9 cellular contexts compared by ENCODE assay signal in the genomic region with DNA sequence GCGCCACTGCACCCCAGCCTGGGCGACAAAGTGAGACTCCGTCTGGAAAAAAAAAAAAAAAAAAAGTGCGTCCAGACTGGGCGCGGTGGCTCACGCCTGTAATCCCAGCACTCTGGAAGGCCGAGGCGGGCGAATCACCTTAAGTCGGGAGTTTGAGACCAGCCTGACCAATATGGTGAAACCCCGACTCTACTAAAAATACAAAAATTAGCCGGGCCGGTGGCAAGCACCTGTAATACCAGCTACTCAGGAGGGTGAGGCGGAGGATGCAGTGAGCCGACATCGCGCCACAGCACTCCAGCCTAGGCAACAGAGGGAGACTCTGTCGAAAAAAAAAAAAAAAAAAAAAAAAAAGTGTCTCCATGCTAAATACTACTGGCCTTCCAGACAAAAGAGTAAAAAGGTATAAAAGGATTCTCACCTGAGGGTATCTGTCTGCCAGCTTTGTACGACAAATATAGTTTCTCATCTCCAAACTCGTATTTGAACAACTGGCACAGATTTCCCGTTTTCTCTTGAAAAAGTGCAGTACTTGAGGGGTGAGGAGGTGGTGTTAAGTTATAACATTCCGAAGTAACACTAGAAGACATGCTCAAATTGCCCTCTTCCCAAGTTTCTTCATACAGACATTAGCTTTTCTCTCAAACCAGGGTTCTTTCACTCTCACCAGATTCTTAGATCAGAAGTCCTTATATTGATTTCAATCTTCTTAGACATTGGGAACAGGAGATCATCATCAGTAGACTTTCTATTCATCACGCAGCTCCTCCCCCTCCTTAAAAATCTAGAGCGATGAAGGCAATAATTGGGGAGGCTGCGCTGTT. TPM values are rescaled to one million over a fixed set of nuclear protein-coding genes. Genes with fewer than 3 reads are reported as not detected.
DNase-seq lines count a peak whose midpoint lies in the region; ATAC-seq, FAIRE-seq and TF ChIP-seq lines count a peak whose summit lies in the region.
"Had no signal": no experiment of that assay in that cellular context is flagged by ENCODE, and none has a peak within 500 bp of the region (broad histone marks: within the 10 kb centered on the region; RNA-seq: fewer than 3 reads in every experiment).

No MANE protein-coding gene starts in this region.

- peaks cover 7% of the 10 kb centered on the region; the same call in 1 of the 2 replicates for H4K20me1 ChIP-seq in DND-41 (ENCODE audit: insufficient read depth, low read length)

- intact Hi-C loops in kidney (cut with DNase I): no loop called here

- H3K9me3 Mint-ChIP-seq in activated naive CD8-positive, alpha-beta T cell treated with anti-CD3 and anti-CD28 coated beads, Interleukin-2, amount 50 U/mL, for 24 hours: peaks cover 4% of the 10 kb centered on the region

- ATAC-seq in DND-41 (ENCODE audit: insufficient read depth, low read depth) (peak; percentile 24; the same call in 1 of the 3 replicates), HG03139 (IDR thresholded peaks at IDR 0.05; ENCODE audit: unreplicated experiment) (peak; percentile 4), thoracic aorta (ENCODE audit: insufficient number of reproducible peaks, low FRiP score, low read depth) (no peak)
- ATAC-seq in activated naive CD8-positive, alpha-beta T cell treated with anti-CD3 and anti-CD28 coated beads, Interleukin-2, amount 50 U/mL, for 24 hours: peak; percentile 19

- TF ChIP-seq CTCF in DND-41 (IDR thresholded peaks at IDR 0.05; ENCODE audit: borderline replicate concordance, extremely low read depth, low read length, poor library complexity, severe bottlenecking) (no peak), kidney (IDR thresholded peaks at IDR 0.05; ENCODE audit: borderline replicate concordance, extremely low read depth, insufficient read depth) (no peak), thoracic aorta (IDR thresholded peaks at IDR 0.05) (no peak)

- H3K9me3 ChIP-seq in DND-41 (ENCODE audit: insufficient read depth, low read length, severe bottlenecking): no peaks in the 10 kb centered on the region
- H3K9me3 ChIP-seq in kidney (ENCODE audit: control insufficient read depth in 1 of 2, low read length in 2 of 2): no peaks in the 10 kb centered on the region
- no peaks in the 10 kb centered on the region for H3K9me3 ChIP-seq in thoracic aorta

- H3K36me3 ChIP-seq in DND-41 (ENCODE audit: insufficient read depth, low read length): no peaks in the 10 kb centered on the region; the same call in 1 of the 2 replicates
- no peaks in the 10 kb centered on the region for H3K36me3 ChIP-seq in kidney (ENCODE audit: control insufficient read depth in 1 of 2, insufficient read depth in 2 of 2, low read length in 2 of 2)
- H3K36me3 ChIP-seq in thoracic aorta: no peaks in the 10 kb centered on the region

- peak overlapping the region; percentile 98 for H2AFZ ChIP-seq in DND-41 (ENCODE audit: low read depth, low read length)

- H3K27ac Mint-ChIP-seq in activated naive CD8-positive, alpha-beta T cell treated with anti-CD3 and anti-CD28 coated beads, Interleukin-2, amount 50 U/mL, for 24 hours: peak overlapping the region; percentile 36

- peak overlapping the region; percentile 82 for H3K4me3 Mint-ChIP-seq in activated naive CD8-positive, alpha-beta T cell treated with anti-CD3 and anti-CD28 coated beads, Interleukin-2, amount 50 U/mL, for 24 hours

- peaks cover 40% of the 10 kb centered on the region for H3K4me1 Mint-ChIP-seq in activated naive CD8-positive, alpha-beta T cell treated with anti-CD3 and anti-CD28 coated beads, Interleukin-2, amount 50 U/mL, for 24 hours

- H3K79me2 ChIP-seq in DND-41 (ENCODE audit: insufficient read depth, low read length): peaks cover 6% of the 10 kb centered on the region

- H3K27ac ChIP-seq in DND-41 (ENCODE audit: low read length) (peak overlapping the region; percentile 71; the same call in 1 of the 2 replicates), kidney (ENCODE audit: low read depth in 2 of 2, low read length in 2 of 2) (no peak overlapping the region), thoracic aorta (no peak overlapping the region)

- H3K4me2 ChIP-seq in DND-41 (ENCODE audit: insufficient read depth, low read length): peak overlapping the region; percentile 96

- H3K27me3 ChIP-seq in DND-41 (ENCODE audit: insufficient read depth, low read length, poor library complexity) (no peaks in the 10 kb centered on the region), thoracic aorta (replicated peaks; ENCODE audit: insufficient read depth) (no peaks in the 10 kb centered on the region)

- H3K36me3 Mint-ChIP-seq in activated naive CD8-positive, alpha-beta T cell treated with anti-CD3 and anti-CD28 coated beads, Interleukin-2, amount 50 U/mL, for 24 hours (ENCODE audit: low read depth): no peaks in the 10 kb centered on the region

- DNase-seq in DND-41: no peak
- DNase-seq in activated naive CD8-positive, alpha-beta T cell treated with anti-CD3 and anti-CD28 coated beads, Interleukin-2, amount 50 U/mL, for 24 hours: no peak
- DNase-seq in kidney: no peak
- DNase-seq in thoracic aorta (ENCODE audit: low spot score): no peak
- DNase-seq in stimulated activated CD4-positive, alpha-beta T cell treated with anti-CD3 and anti-CD28 coated beads, Interleukin-2, amount 100 ng/mL, for 24 hours: no peak
- DNase-seq in NCI-H524 treated with DMSO at 0.1 percent for 48 hours (lab: John Stamatoyannopoulos, UW): no peak
- no peak for DNase-seq in iPS-NIHi11 (ENCODE audit: low spot score)

- H3K27me3 Mint-ChIP-seq in activated naive CD8-positive, alpha-beta T cell treated with anti-CD3 and anti-CD28 coated beads, Interleukin-2, amount 50 U/mL, for 24 hours: peaks cover 1% of the 10 kb centered on the region

- no peak for FAIRE-seq in kidney (lab: Jason Lieb, UNC)

- peak overlapping the region; percentile 76 for H3K9ac ChIP-seq in DND-41 (ENCODE audit: low read depth, low read length)
- peak overlapping the region; percentile 65 to 72 for H3K9ac ChIP-seq in kidney (ENCODE audit: low read length in 2 of 2)

- H3K4me1 ChIP-seq in DND-41 (ENCODE audit: insufficient read depth, low read length) (peaks cover 44% of the 10 kb centered on the region), kidney (ENCODE audit: control insufficient read depth in 1 of 2, insufficient read depth in 1 of 2, low read depth in 1 of 2, low read length in 2 of 2) (peaks cover 3% of the 10 kb centered on the region in 2 donors), thoracic aorta (ENCODE audit: control insufficient read depth in 1 of 2, low read depth in 2 of 2) (peaks cover 5 to 39% of the 10 kb centered on the region in 2 donors)

- H3K4me3 ChIP-seq in DND-41 (ENCODE audit: low read depth in 1 of 2, low read length in 2 of 2) (peak overlapping the region; percentile 80 to 89; a peak in 3 of 4 replicates), kidney (ENCODE audit: low read length in 2 of 2) (peak overlapping the region; percentile 81 to 85), thoracic aorta (peak overlapping the region; percentile 78)

RNA-seq across cellular contexts. Expression of a gene that starts 1.1 kb away (rescaled TPM):
- total RNA-seq in kidney: 19.4 TPM
- 5.3 TPM for polyA plus RNA-seq in kidney (ENCODE audit: insufficient read depth, low read depth, low replicate concordance)
- total RNA-seq in thoracic aorta: 10 to 100 TPM; 16.7 to 42.2 TPM

RNA-seq across cellular contexts. Expression of a gene that starts 30.3 kb away (rescaled TPM):
- total RNA-seq in kidney (0.16 TPM), thoracic aorta (not detected)
- polyA plus RNA-seq in kidney (ENCODE audit: insufficient read depth, low read depth, low replicate concordance): not detected
- total RNA-seq: T-helper 1 cell treated with Interleukin-12 subunit alpha and Interleukin-12 subunit beta and Interleukin-4 antibody, amounts not matched to agents 30 ng/mL and 1 ng/mL, for 36 hours had no signal
